Comparison of ENCODE assay signal across 8 cellular contexts in genomic region chr7:23597908-23598224, GRCh38. TPM values are rescaled to one million over a fixed set of nuclear protein-coding genes. Genes with fewer than 3 reads are reported as not detected.
DNase-seq lines count a peak whose midpoint lies in the region; ATAC-seq, FAIRE-seq and TF ChIP-seq lines count a peak whose summit lies in the region.

No MANE protein-coding gene starts in this region.

- no peaks in the 10 kb centered on the region for H3K9me3 ChIP-seq in A673 (ENCODE audit: low read depth, low read length, poor library complexity, severe bottlenecking)
- no peaks in the 10 kb centered on the region for H3K9me3 ChIP-seq in OCI-LY7 (ENCODE audit: low read length)
- no peaks in the 10 kb centered on the region for H3K9me3 ChIP-seq in endothelial cell of umbilical vein (replicated peaks; ENCODE audit: control insufficient read depth, insufficient read depth, low read length)
- H3K9me3 ChIP-seq in neural progenitor cell (ENCODE audit: low read depth): no peaks in the 10 kb centered on the region

- peaks cover 2% of the 10 kb centered on the region for H3K9me3 Mint-ChIP-seq in neural progenitor cell

- peak; percentile 0 for ATAC-seq in GM19351 (IDR thresholded peaks at IDR 0.05; ENCODE audit: unreplicated experiment)

- peak overlapping the region; percentile 83 for H3K27ac Mint-ChIP-seq in neural progenitor cell

- TF ChIP-seq CTCF in A673 (conservative IDR thresholded peaks at IDR 0.05; ENCODE audit: low read depth, low read length): no peak
- TF ChIP-seq CTCF in OCI-LY7 (conservative IDR thresholded peaks at IDR 0.05; ENCODE audit: low read length): no peak
- no peak for TF ChIP-seq CTCF in endothelial cell of umbilical vein (IDR thresholded peaks at IDR 0.05; ENCODE audit: extremely low read depth in 1 of 2, insufficient read depth in 1 of 2, low read depth in 1 of 2, low read length in 2 of 2)
- no peak for TF ChIP-seq CTCF in neural progenitor cell (IDR thresholded peaks at IDR 0.05)
- TF ChIP-seq CTCF in D721Med (IDR thresholded peaks at IDR 0.05; ENCODE audit: insufficient read depth, missing control alignments): no peak

- peak overlapping the region; percentile 87 for H3K9ac ChIP-seq in endothelial cell of umbilical vein (replicated peaks; ENCODE audit: extremely low read depth, insufficient read depth, low read length)
- peak overlapping the region; percentile 70 for H3K9ac ChIP-seq in neural progenitor cell

- H4K20me1 ChIP-seq in OCI-LY7 (ENCODE audit: insufficient read depth, low read length): 0 out of 2 replicates have a peak, but pooled peaks cover 3% of the 10 kb centered on the region
- H4K20me1 ChIP-seq in endothelial cell of umbilical vein (replicated peaks; ENCODE audit: control insufficient read depth, extremely low read depth, insufficient read depth, low read length): no peaks in the 10 kb centered on the region
- no peaks in the 10 kb centered on the region for H4K20me1 ChIP-seq in neural progenitor cell (ENCODE audit: low read depth)

- H3F3A ChIP-seq in neural progenitor cell (ENCODE audit: low read depth): peaks cover 14% of the 10 kb centered on the region

- H2AFZ ChIP-seq in OCI-LY7 (ENCODE audit: low read length) (peak overlapping the region; percentile 94), endothelial cell of umbilical vein (ENCODE audit: low read depth, low read length) (peak overlapping the region; percentile 98), neural progenitor cell (replicated peaks) (peak overlapping the region; percentile 93)

- dilution Hi-C loops in endothelial cell of umbilical vein (cut with MboI; ENCODE audit: extremely low pct_ligation_motif_present, low sequenced_read_pairs): no loop called here

- peak overlapping the region; percentile 72 for H3K27ac ChIP-seq in A673 (ENCODE audit: low read depth, low read length, poor library complexity, severe bottlenecking)
- H3K27ac ChIP-seq in OCI-LY7 (ENCODE audit: low read depth, low read length, poor library complexity, severe bottlenecking): peak overlapping the region; percentile 46
- peak overlapping the region; percentile 44 for H3K27ac ChIP-seq in endothelial cell of umbilical vein (ENCODE audit: insufficient read depth, low read depth, low read length)
- peak overlapping the region; percentile 91 for H3K27ac ChIP-seq in neural progenitor cell

- H3K36me3 Mint-ChIP-seq in neural progenitor cell: no peaks in the 10 kb centered on the region

- H3K9me1 ChIP-seq in endothelial cell of umbilical vein (replicated peaks; ENCODE audit: control insufficient read depth, extremely low read depth, insufficient read depth, low read length): no peaks in the 10 kb centered on the region

- no peak for TF ChIP-seq POLR2A in endothelial cell of umbilical vein (IDR thresholded peaks at IDR 0.05; ENCODE audit: low read depth, low read length)

- DNase-seq in A673 (ENCODE audit: low spot score) (peak; percentile 47), OCI-LY7 (ENCODE audit: low spot score) (peak; percentile 40), endothelial cell of umbilical vein (ENCODE audit: low read depth, low spot score) (no peak), neural progenitor cell (ENCODE audit: low spot score) (no peak), D721Med (ENCODE audit: insufficient read length, low spot score) (no peak), NCI-H2227 treated with DMSO at 0.1 percent for 48 hours (lab: John Stamatoyannopoulos, UW) (no peak)
- no peak for DNase-seq in stimulated activated CD4-positive, alpha-beta T cell treated with anti-CD3 and anti-CD28 coated beads, Interleukin-12 subunit alpha, Interleukin-12 subunit beta, amount 100 ng/mL, for 4 hours

- intact Hi-C loops in A673 (cut with micrococcal nuclease; ENCODE audit: unreplicated experiment) (no loop called here), OCI-LY7 (cut with micrococcal nuclease; ENCODE audit: unreplicated experiment) (loop anchor here (5.0 kb wide), 2 partner anchors 1119 to 1211 kb away; no protein-coding TSS in a partner anchor), endothelial cell of umbilical vein (cut with micrococcal nuclease) (loop anchor here (1.0 kb wide), 2 partner anchors 82 to 417 kb away; partner anchors contain the start of gene FAM221A)

- FAIRE-seq in endothelial cell of umbilical vein (lab: Jason Lieb, UNC) (no peak), D721Med (lab: Jason Lieb, UNC) (no peak)

- H3K4me3 ChIP-seq in A673 (ENCODE audit: low read depth, low read length, poor library complexity, severe bottlenecking): peak overlapping the region; percentile 82
- peak overlapping the region; percentile 83 for H3K4me3 ChIP-seq in OCI-LY7 (ENCODE audit: low read depth, low read length, poor library complexity, severe bottlenecking)
- peak overlapping the region; percentile 67 to 94 (median 70) for H3K4me3 ChIP-seq in endothelial cell of umbilical vein (replicated peaks in 1 of 3; ENCODE audit: insufficient read depth in 1 of 3, low read depth in 1 of 3, low read length in 3 of 3)
- peak overlapping the region; percentile 69 for H3K4me3 ChIP-seq in neural progenitor cell

- H3K79me2 ChIP-seq in OCI-LY7 (ENCODE audit: insufficient read depth, low read depth, low read length): peaks cover 6% of the 10 kb centered on the region; the same call in 1 of the 2 replicates
- peaks cover 3% of the 10 kb centered on the region for H3K79me2 ChIP-seq in endothelial cell of umbilical vein (ENCODE audit: control insufficient read depth, insufficient read depth, low read length)
- H3K79me2 ChIP-seq in neural progenitor cell (ENCODE audit: low read depth): peaks cover 20% of the 10 kb centered on the region

- H3K4me3 Mint-ChIP-seq in neural progenitor cell: peak overlapping the region; percentile 92

- H3K4me2 ChIP-seq in OCI-LY7 (ENCODE audit: low read length) (peak overlapping the region; percentile 75), endothelial cell of umbilical vein (ENCODE audit: insufficient read depth, low read length) (peak overlapping the region; percentile 93), neural progenitor cell (peak overlapping the region; percentile 86)

- peaks cover 26% of the 10 kb centered on the region for H3K4me1 Mint-ChIP-seq in neural progenitor cell

- H3K9me2 ChIP-seq in OCI-LY7 (ENCODE audit: insufficient read depth, low read length): no peaks in the 10 kb centered on the region

- no peaks in the 10 kb centered on the region for H3K36me3 ChIP-seq in A673 (ENCODE audit: insufficient read depth, low read length, poor library complexity, severe bottlenecking)
- H3K36me3 ChIP-seq in OCI-LY7 (ENCODE audit: insufficient read depth, low read length): no peaks in the 10 kb centered on the region
- no peaks in the 10 kb centered on the region for H3K36me3 ChIP-seq in endothelial cell of umbilical vein (ENCODE audit: control insufficient read depth in 2 of 2, extremely low read depth in 1 of 2, insufficient read depth in 2 of 2, low read length in 2 of 2)
- H3K36me3 ChIP-seq in neural progenitor cell: no peaks in the 10 kb centered on the region

- BruUV-seq in A673 (replicated peaks; lab: Mats Ljungman, UMichigan): no TSS peak
- no TSS peak for BruUV-seq in OCI-LY7 (replicated peaks; lab: Mats Ljungman, UMichigan)
- BruUV-seq in endothelial cell of umbilical vein (replicated peaks; lab: Mats Ljungman, UMichigan): TSS peak; percentile 39

- H3K27me3 Mint-ChIP-seq in neural progenitor cell (ENCODE audit: insufficient read depth, low read depth): peaks cover 4% of the 10 kb centered on the region

- CTCF ChIA-PET in A673 (lab: Charles Lee) (interaction anchor here (1.1 kb wide), 2 partner anchors 20 to 99 kb away, joined by 4 to 5 read pairs; no protein-coding TSS in a partner anchor), OCI-LY7 (lab: Charles Lee; ENCODE audit: unreplicated experiment) (no interaction called here), endothelial cell of umbilical vein (lab: Charles Lee) (interaction anchor here (0.9 to 1.4 kb wide), 6 partner anchors 17 to 1214 kb away, joined by 3 to 7 read pairs (median 4); partner anchors contain the start of gene FAM221A)

- no peaks in the 10 kb centered on the region for H3K27me3 ChIP-seq in A673 (replicated peaks; ENCODE audit: insufficient read depth, low read depth, low read length, poor library complexity)
- peaks cover 0 to 5% of the 10 kb centered on the region in 2 experiments for H3K27me3 ChIP-seq in endothelial cell of umbilical vein (ENCODE audit: control insufficient read depth in 2 of 2, insufficient read depth in 2 of 2, low read length in 2 of 2)
- H3K27me3 ChIP-seq in neural progenitor cell: peaks cover 16% of the 10 kb centered on the region

- POLR2A ChIA-PET in A673 (lab: Charles Lee; ENCODE audit: low non-redundant PET) (interaction anchor here (0.6 kb wide), 1 partner anchor 69 kb away, joined by 3 read pairs; no protein-coding TSS in a partner anchor), OCI-LY7 (lab: Charles Lee) (interaction anchor here (0.5 to 1.1 kb wide), 6 partner anchors 12 to 1051 kb away, joined by 3 to 4 read pairs (median 4); no protein-coding TSS in a partner anchor), endothelial cell of umbilical vein (lab: Charles Lee) (no interaction called here)

- H3K4me1 ChIP-seq in A673 (ENCODE audit: insufficient read depth, low read length, poor library complexity, severe bottlenecking) (no peaks in the 10 kb centered on the region), OCI-LY7 (ENCODE audit: insufficient read depth, low read length, poor library complexity, severe bottlenecking) (peaks cover 63% of the 10 kb centered on the region), endothelial cell of umbilical vein (ENCODE audit: control insufficient read depth, extremely low read depth, insufficient read depth, low read length) (peaks cover 12% of the 10 kb centered on the region), neural progenitor cell (peaks cover 8% of the 10 kb centered on the region)

TF ChIP-seq in endothelial cell of umbilical vein, 7 proteins besides CTCF, POLR2A, EP300 and RAD21 (continues in another document):
- no peak for TF ChIP-seq EZH2 (IDR thresholded peaks at IDR 0.05; ENCODE audit: borderline replicate concordance, low read depth, low read length, severe bottlenecking)
- TF ChIP-seq, protein P1, sequence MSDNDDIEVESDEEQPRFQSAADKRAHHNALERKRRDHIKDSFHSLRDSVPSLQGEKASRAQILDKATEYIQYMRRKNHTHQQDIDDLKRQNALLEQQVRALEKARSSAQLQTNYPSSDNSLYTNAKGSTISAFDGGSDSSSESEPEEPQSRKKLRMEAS (IDR thresholded peaks at IDR 0.05; ENCODE audit: insufficient read depth, insufficient read length): no peak

RNA-seq across cellular contexts. Expression of gene CCDC126, which starts 0.7 kb away (rescaled TPM):
- 4.9 and 7.4 TPM in 2 replicates for total RNA-seq in A673 (2021)
- 9.6 and 11.9 TPM in 2 replicates for total RNA-seq in OCI-LY7 (2014; rRNA removed; shearing (Covaris generic))
- 14.2 and 15.5 TPM in 2 replicates for total RNA-seq in OCI-LY7 (2022)
- 7.1 and 8.6 TPM in 2 replicates for total RNA-seq in endothelial cell of umbilical vein
- 4.0 and 4.9 TPM in 2 replicates for polyA plus RNA-seq in endothelial cell of umbilical vein
- polyA plus RNA-seq in endothelial cell of umbilical vein (2011; cell fraction: cytosol; rRNA removed): 3.6 and 4.6 TPM in 2 replicates
- 4.7 and 4.8 TPM in 2 replicates for polyA plus RNA-seq in endothelial cell of umbilical vein (2011; cell fraction: nucleus; rRNA removed)
- 6.2 and 6.7 TPM in 2 replicates for polyA plus RNA-seq in endothelial cell of umbilical vein (2012)
- 5.3 and 6.7 TPM in 2 replicates for polyA minus RNA-seq in endothelial cell of umbilical vein
- polyA minus RNA-seq in endothelial cell of umbilical vein (2011; cell fraction: cytosol; rRNA and poly(A)+ RNA removed): 3.8 TPM
- 8.3 and 9.8 TPM in 2 replicates for polyA minus RNA-seq in endothelial cell of umbilical vein (2011; cell fraction: nucleus; rRNA and poly(A)+ RNA removed)
- 9.4 and 23.8 TPM in 2 replicates for total RNA-seq in neural progenitor cell (ENCODE audit: low replicate concordance)

Comparison
In these comparisons a context has a peak if more than half of its experiments do, and no peak if none do; other contexts are left out.
1. DNase-seq: peak in A673 (single experiment) and OCI-LY7 (single experiment); none in endothelial cell of umbilical vein (single experiment), neural progenitor cell (single experiment), D721Med (single experiment), stimulated activated CD4-positive, alpha-beta T cell treated with anti-CD3 and anti-CD28 coated beads, Interleukin-12 subunit alpha, Interleukin-12 subunit beta, amount 100 ng/mL, for 4 hours (single experiment) and NCI-H2227 treated with DMSO at 0.1 percent for 48 hours (single experiment).
2. Peak in every context shown above with its lines, with median percentiles within 50 percentile points of each other: H3K27ac ChIP-seq, H3K4me3 ChIP-seq, H2AFZ ChIP-seq and H3K4me2 ChIP-seq.